In the genomic region with DNA sequence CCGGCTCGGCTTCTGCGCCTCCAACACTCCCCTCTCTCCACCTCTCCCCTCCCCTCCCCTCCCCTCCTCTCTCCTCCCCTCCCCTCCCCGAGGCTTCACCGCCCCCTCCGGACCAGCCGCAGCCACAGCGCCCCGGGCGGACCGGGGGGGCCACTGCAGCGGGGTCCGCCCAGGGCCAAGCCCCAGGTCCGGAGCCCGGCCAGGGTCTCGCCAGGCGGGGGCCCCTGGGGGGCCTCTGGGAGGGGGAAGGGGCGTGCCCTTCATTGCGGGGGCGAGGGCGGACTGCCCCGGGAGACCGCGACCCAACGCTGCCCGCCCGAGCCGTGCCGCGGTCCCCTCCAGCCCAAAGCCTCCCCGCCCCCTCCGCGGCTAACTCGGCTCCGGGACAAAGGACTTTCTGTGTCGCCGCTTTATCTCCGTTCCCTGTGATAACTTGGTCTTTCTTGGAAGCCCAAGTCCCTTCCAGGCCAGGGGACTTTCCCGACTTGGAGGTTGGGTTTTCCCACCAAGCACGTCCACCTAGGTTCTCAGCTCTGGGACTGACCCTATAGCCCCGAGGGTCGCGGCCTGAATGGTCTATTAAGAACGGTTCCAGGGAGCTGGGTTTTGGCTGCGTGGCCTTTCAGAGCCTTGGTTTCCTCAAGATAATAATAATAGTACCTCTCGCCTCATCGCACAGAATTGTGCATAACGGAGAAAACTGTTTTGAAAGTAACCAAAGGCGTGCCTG, we compare ENCODE assay signal across 8 cellular contexts. TPM values are rescaled to one million over a fixed set of nuclear protein-coding genes. Genes with fewer than 3 reads are reported as not detected.
A peak's percentile ranks its signal among the peaks of the same experiment; 100 is the strongest.
DNase-seq lines count a peak whose midpoint lies in the region; ATAC-seq and TF ChIP-seq lines count a peak whose summit lies in the region.

A gene (minus strand): TSS at position 29 of the 730 bp plus-strand sequence. CDS start 97 bp downstream, outside the sequence.

- H3K27ac Mint-ChIP-seq in activated CD4-positive, alpha-beta T cell treated with anti-CD3 and anti-CD28 coated beads, Interleukin-2, amount 10 ng/mL, durations not matched to agents 24 days and 14 days = peak within 1 kb of the TSS; percentile 95

- ATAC-seq in HG03159 (IDR thresholded peaks at IDR 0.05; ENCODE audit: unreplicated experiment) (peak; percentile 37), left lung (peak; percentile 88)

- peaks cover 30% of the 10 kb centered on the region for H3K4me1 Mint-ChIP-seq in activated CD4-positive, alpha-beta T cell treated with anti-CD3 and anti-CD28 coated beads, Interleukin-2, amount 10 ng/mL, durations not matched to agents 24 days and 14 days

- peaks cover 7 to 29% of the 10 kb centered on the region in 2 donors for H3K4me1 ChIP-seq in left lung

- TF ChIP-seq CTCF in coronary artery (IDR thresholded peaks at IDR 0.05) = peak; percentile 53
- TF ChIP-seq CTCF in left lung (IDR thresholded peaks at IDR 0.05) = peak; percentile 50 to 73

- peaks cover 0 to 25% of the 10 kb centered on the region in 2 donors for H3K36me3 ChIP-seq in left lung

- peak; percentile 78 for DNase-seq in NK-92 treated with Interleukin-12 subunit alpha and Interleukin-12 subunit beta, amount 100 ng/mL, for 24 hours (lab: John Stamatoyannopoulos, UW)
- DNase-seq in NK-92 (lab: John Stamatoyannopoulos, UW; ENCODE audit: unreplicated experiment) = no peak
- DNase-seq in NCI-H510A treated with DMSO at 0.1 percent for 48 hours (lab: John Stamatoyannopoulos, UW) = peak; percentile 87
- DNase-seq in activated CD4-positive, alpha-beta T cell treated with anti-CD3 and anti-CD28 coated beads, Interleukin-2, amount 10 ng/mL, durations not matched to agents 24 days and 14 days = peak; percentile 95
- DNase-seq in coronary artery (ENCODE audit: low spot score) = peak; percentile 93
- peak; percentile 91 to 95 for DNase-seq in left lung
- peak; percentile 77 to 79 for DNase-seq in stimulated activated CD4-positive, alpha-beta T cell treated with anti-CD3 and anti-CD28 coated beads, Interleukin-2, amount 100 ng/mL, for 48 hours

- H3K36me3 Mint-ChIP-seq in activated CD4-positive, alpha-beta T cell treated with anti-CD3 and anti-CD28 coated beads, Interleukin-2, amount 10 ng/mL, durations not matched to agents 24 days and 14 days (ENCODE audit: low read depth) = peaks cover 38% of the 10 kb centered on the region

- no peaks in the 10 kb centered on the region for H3K9me3 Mint-ChIP-seq in activated CD4-positive, alpha-beta T cell treated with anti-CD3 and anti-CD28 coated beads, Interleukin-2, amount 10 ng/mL, durations not matched to agents 24 days and 14 days

- H3K4me3 ChIP-seq in coronary artery = peak within 1 kb of the TSS; percentile 99
- H3K4me3 ChIP-seq in left lung = peak within 1 kb of the TSS; percentile 62 to 63

- H3K27ac ChIP-seq in coronary artery (peak within 1 kb of the TSS; percentile 95 to 97), left lung (peak within 1 kb of the TSS; percentile 92)

- H3K4me3 Mint-ChIP-seq in activated CD4-positive, alpha-beta T cell treated with anti-CD3 and anti-CD28 coated beads, Interleukin-2, amount 10 ng/mL, durations not matched to agents 24 days and 14 days = peak within 1 kb of the TSS; percentile 98

- H3K27me3 ChIP-seq in left lung = no peaks in the 10 kb centered on the region

- H3K27me3 Mint-ChIP-seq in activated CD4-positive, alpha-beta T cell treated with anti-CD3 and anti-CD28 coated beads, Interleukin-2, amount 10 ng/mL, durations not matched to agents 24 days and 14 days = no peaks in the 10 kb centered on the region

- no peaks in the 10 kb centered on the region for H3K9me3 ChIP-seq in left lung

- intact Hi-C loops in activated CD4-positive, alpha-beta T cell treated with anti-CD3 and anti-CD28 coated beads, Interleukin-2, amount 10 ng/mL, durations not matched to agents 24 days and 14 days (cut with micrococcal nuclease) = loop anchor here (1.0 to 10.0 kb wide), 11 partner anchors 28 to 671 kb away; a partner anchor contains a TSS
- intact Hi-C loops in left lung (cut with DNase I) = no loop called here

RNA-seq across cellular contexts. Expression of the gene that starts here (rescaled TPM):
- total RNA-seq in activated CD4-positive, alpha-beta T cell treated with anti-CD3 and anti-CD28 coated beads, Interleukin-2, amount 10 ng/mL, durations not matched to agents 24 days and 14 days = 64.3 and 65.0 TPM in 2 replicates
- total RNA-seq in left lung = 10 to 100 TPM; 28.7 to 35.9 TPM
